14 cellular contexts compared by ENCODE assay signal in the genomic region with DNA sequence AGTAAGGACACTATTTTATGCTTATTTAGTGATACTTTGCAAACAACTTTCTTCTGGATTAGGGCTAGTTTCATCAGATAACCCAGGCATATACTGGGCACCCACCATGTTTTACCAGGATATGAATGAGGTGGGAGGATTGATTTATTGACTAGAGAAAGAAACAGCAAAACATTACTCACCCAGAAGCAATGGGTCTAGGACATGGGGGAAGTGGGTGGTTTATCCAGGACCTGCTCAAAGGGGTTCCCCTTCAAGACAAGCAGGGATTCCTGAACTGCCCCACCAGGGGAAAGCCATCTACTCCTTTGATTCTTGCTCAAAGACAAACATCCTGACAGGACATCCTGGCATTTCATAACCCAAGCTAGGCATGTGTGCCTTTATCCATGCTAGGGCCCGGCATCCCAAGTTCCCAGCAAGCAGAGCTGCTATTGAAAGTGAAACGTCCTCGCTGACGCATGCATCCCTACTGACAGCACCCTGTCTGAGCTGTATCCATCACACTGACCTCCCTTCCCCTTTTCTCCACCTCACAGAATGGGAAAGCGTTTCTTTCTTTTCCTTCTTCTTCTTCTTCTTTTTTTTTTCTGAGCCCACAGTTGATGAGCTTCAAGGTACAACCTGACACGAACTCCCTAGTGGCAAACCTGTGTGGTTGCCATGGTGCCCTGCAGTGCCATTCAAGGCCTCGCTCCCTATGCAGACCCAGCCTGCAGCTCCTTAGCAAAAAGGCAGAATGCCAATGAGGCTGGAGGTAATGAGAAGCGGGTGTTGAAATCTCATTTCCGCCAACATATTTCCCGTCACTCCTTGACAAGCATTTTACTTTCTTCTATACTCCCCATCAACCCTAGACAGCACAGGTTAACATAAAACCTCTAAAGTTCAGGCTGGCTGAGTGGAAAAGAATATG.
DNase-seq lines count a peak whose midpoint lies in the region; ATAC-seq and TF ChIP-seq lines count a peak whose summit lies in the region.
"Had no signal": no experiment of that assay in that cellular context is flagged by ENCODE, and none has a peak within 500 bp of the region (broad histone marks: within the 10 kb centered on the region; RNA-seq: fewer than 3 reads in every experiment).

No MANE protein-coding gene starts in this region.

- H3K79me2 ChIP-seq in neural progenitor cell (ENCODE audit: low read depth): no peaks in the 10 kb centered on the region

- DNase-seq in EH (ENCODE audit: low read depth) (peak; percentile 60), NCI-H526 (lab: John Stamatoyannopoulos, UW) (peak; percentile 29 to 68), dermis blood vessel endothelial cell (peak; percentile 87), neuronal stem cell (ENCODE audit: low spot score) (no peak), neural progenitor cell (ENCODE audit: low spot score) (no peak), WERI-Rb-1 (no peak)
- DNase-seq in activated naive CD8-positive, alpha-beta T cell treated with anti-CD3 and anti-CD28 coated beads, Interleukin-2, amount 50 U/mL, for 24 hours: no peak
- DNase-seq: activated CD8-positive, alpha-beta memory T cell treated with anti-CD3 and anti-CD28 coated beads, Interleukin-2, amount 50 U/mL, for 4 hours; DMS79; NCI-H524 treated with DMSO at 0.1 percent for 48 hours; SJCRH30; stimulated activated CD4-positive, alpha-beta T cell treated with anti-CD3 and anti-CD28 coated beads, Interleukin-15, amount 100 ng/mL, for 24 hours had no signal

- no peak overlapping the region for H3K9ac ChIP-seq in neuronal stem cell (ENCODE audit: low read depth, low read length, poor library complexity)
- H3K9ac ChIP-seq in neural progenitor cell: no peak overlapping the region

- no peaks in the 10 kb centered on the region for H3K79me1 ChIP-seq in neuronal stem cell (ENCODE audit: low read depth, low read length)

- H3K36me3 ChIP-seq in neuronal stem cell (replicated peaks in 1 of 2; ENCODE audit: control insufficient read depth in 2 of 2, insufficient read depth in 2 of 2, low read length in 2 of 2) (no peaks in the 10 kb centered on the region), neural progenitor cell (no peaks in the 10 kb centered on the region), WERI-Rb-1 (no peaks in the 10 kb centered on the region)
- H3K36me3 ChIP-seq: SJCRH30 had no signal

- peaks cover 5% of the 10 kb centered on the region for H3K4me1 Mint-ChIP-seq in activated naive CD8-positive, alpha-beta T cell treated with anti-CD3 and anti-CD28 coated beads, Interleukin-2, amount 50 U/mL, for 24 hours
- H3K4me1 Mint-ChIP-seq in neural progenitor cell: peaks cover 41% of the 10 kb centered on the region

- peaks cover 5% of the 10 kb centered on the region for H3F3A ChIP-seq in neural progenitor cell (ENCODE audit: low read depth)

- no peak overlapping the region for H4K91ac ChIP-seq in neuronal stem cell (ENCODE audit: low read depth, low read length, poor library complexity)

- H3K9me3 ChIP-seq in neuronal stem cell (replicated peaks in 1 of 2; ENCODE audit: control insufficient read depth in 2 of 2, insufficient read depth in 1 of 2, low read depth in 1 of 2, low read length in 2 of 2) (no peaks in the 10 kb centered on the region), neural progenitor cell (ENCODE audit: low read depth) (no peaks in the 10 kb centered on the region), WERI-Rb-1 (ENCODE audit: severe bottlenecking) (no peaks in the 10 kb centered on the region)
- H3K9me3 ChIP-seq: SJCRH30 had no signal

- H3K4me3 ChIP-seq in neuronal stem cell (ENCODE audit: low read length in 2 of 2) (no peak overlapping the region), neural progenitor cell (no peak overlapping the region), WERI-Rb-1 (ENCODE audit: low read depth, low read length) (no peak overlapping the region)
- H3K4me3 ChIP-seq: SJCRH30 had no signal

- H3K27me3 ChIP-seq in neuronal stem cell (ENCODE audit: control insufficient read depth in 3 of 3, insufficient read depth in 3 of 3, low read depth in 1 of 3, low read length in 3 of 3) (no peaks in the 10 kb centered on the region), neural progenitor cell (no peaks in the 10 kb centered on the region), WERI-Rb-1 (ENCODE audit: insufficient read depth, low read depth, severe bottlenecking) (no peaks in the 10 kb centered on the region)
- H3K27me3 ChIP-seq: SJCRH30 had no signal

- no peak overlapping the region for H2BK120ac ChIP-seq in neuronal stem cell (ENCODE audit: low read depth, low read length)

- no peak overlapping the region for H3K27ac ChIP-seq in neuronal stem cell (replicated peaks; ENCODE audit: low read length)
- H3K27ac ChIP-seq in neural progenitor cell: no peak overlapping the region
- no peak overlapping the region for H3K27ac ChIP-seq in WERI-Rb-1
- H3K27ac ChIP-seq: SJCRH30 had no signal

- H3K23ac ChIP-seq in neuronal stem cell (ENCODE audit: low read depth, low read length, poor library complexity): no peak overlapping the region

- H4K20me1 ChIP-seq in neural progenitor cell (ENCODE audit: low read depth): no peaks in the 10 kb centered on the region

- no peak overlapping the region for H4K8ac ChIP-seq in neuronal stem cell (ENCODE audit: low read depth, low read length)

- H2AFZ ChIP-seq in neuronal stem cell (ENCODE audit: low read length) (no peak overlapping the region), neural progenitor cell (replicated peaks) (no peak overlapping the region)

- no peaks in the 10 kb centered on the region for H3K9me3 Mint-ChIP-seq in activated naive CD8-positive, alpha-beta T cell treated with anti-CD3 and anti-CD28 coated beads, Interleukin-2, amount 50 U/mL, for 24 hours
- H3K9me3 Mint-ChIP-seq in neural progenitor cell: no peaks in the 10 kb centered on the region
- H3K9me3 Mint-ChIP-seq: neural crest cell had no signal

- no peak overlapping the region for H3K18ac ChIP-seq in neuronal stem cell (ENCODE audit: low read length)

- H3K27ac Mint-ChIP-seq in activated naive CD8-positive, alpha-beta T cell treated with anti-CD3 and anti-CD28 coated beads, Interleukin-2, amount 50 U/mL, for 24 hours: no peak overlapping the region
- no peak overlapping the region for H3K27ac Mint-ChIP-seq in neural progenitor cell

- H2BK15ac ChIP-seq in neuronal stem cell (ENCODE audit: low read length): no peak overlapping the region

- H2AK5ac ChIP-seq in neuronal stem cell (ENCODE audit: low read depth, low read length): no peak overlapping the region

- no CpG with 5 or more reads among the region's 10 CpGs for WGBS in neuronal stem cell (ENCODE audit: extremely low coverage in 2 of 2, insufficient read length in 2 of 2, insufficient replicate concordance in 1 of 2), 2 donors

- H3K4me3 Mint-ChIP-seq in activated naive CD8-positive, alpha-beta T cell treated with anti-CD3 and anti-CD28 coated beads, Interleukin-2, amount 50 U/mL, for 24 hours: no peak overlapping the region
- no peak overlapping the region for H3K4me3 Mint-ChIP-seq in neural progenitor cell
- H3K4me3 Mint-ChIP-seq: neural crest cell had no signal

- H3K4ac ChIP-seq in neuronal stem cell (ENCODE audit: low read length): no peak overlapping the region

- ATAC-seq in GM21529 (IDR thresholded peaks at IDR 0.05; ENCODE audit: unreplicated experiment): no peak
- no peak for ATAC-seq in activated naive CD8-positive, alpha-beta T cell treated with anti-CD3 and anti-CD28 coated beads, Interleukin-2, amount 50 U/mL, for 24 hours

- H3K4me1 ChIP-seq in neuronal stem cell (ENCODE audit: control insufficient read depth in 2 of 2, insufficient read depth in 1 of 2, low read depth in 1 of 2, low read length in 2 of 2) (peaks cover 22 to 39% of the 10 kb centered on the region in 2 donors), neural progenitor cell (peaks cover 35% of the 10 kb centered on the region)

- H2BK5ac ChIP-seq in neuronal stem cell (ENCODE audit: low read length): no peak overlapping the region

- H2BK12ac ChIP-seq in neuronal stem cell (ENCODE audit: low read length): no peak overlapping the region

- no peak for TF ChIP-seq CTCF in neural progenitor cell (IDR thresholded peaks at IDR 0.05)
- no peak for TF ChIP-seq CTCF in WERI-Rb-1 (IDR thresholded peaks at IDR 0.05; ENCODE audit: low read depth, low read length)

- H3K4me2 ChIP-seq in neuronal stem cell (ENCODE audit: insufficient read depth, low read length, poor library complexity, severe bottlenecking) (no peak overlapping the region), neural progenitor cell (no peak overlapping the region)

- H3K27me3 Mint-ChIP-seq in activated naive CD8-positive, alpha-beta T cell treated with anti-CD3 and anti-CD28 coated beads, Interleukin-2, amount 50 U/mL, for 24 hours: no peaks in the 10 kb centered on the region
- H3K27me3 Mint-ChIP-seq in neural progenitor cell (ENCODE audit: insufficient read depth, low read depth): peaks cover 2% of the 10 kb centered on the region

- peak overlapping the region; percentile 43 for H3K14ac ChIP-seq in neuronal stem cell (ENCODE audit: low read length)

- no peaks in the 10 kb centered on the region for H3K36me3 Mint-ChIP-seq in activated naive CD8-positive, alpha-beta T cell treated with anti-CD3 and anti-CD28 coated beads, Interleukin-2, amount 50 U/mL, for 24 hours (ENCODE audit: low read depth)
- H3K36me3 Mint-ChIP-seq in neural progenitor cell: no peaks in the 10 kb centered on the region

Comparison
In these comparisons a context has a peak if more than half of its experiments do, and no peak if none do; other contexts are left out.
1. DNase-seq: peak in EH (single experiment), NCI-H526 (2 of 2) and dermis blood vessel endothelial cell (single experiment); none in neuronal stem cell (single experiment), activated naive CD8-positive, alpha-beta T cell treated with anti-CD3 and anti-CD28 coated beads, Interleukin-2, amount 50 U/mL, for 24 hours (single experiment), neural progenitor cell (single experiment) and WERI-Rb-1 (single experiment).